32 cellular contexts compared by ENCODE assay signal in genomic region chr10:95425592-95426465, GRCh38.
DNase-seq lines count a peak whose midpoint lies in the region; ATAC-seq and TF ChIP-seq lines count a peak whose summit lies in the region.
"Had no signal": no experiment of that assay in that cellular context is flagged by ENCODE, and none has a peak within 500 bp of the region (broad histone marks: within the 10 kb centered on the region; RNA-seq: fewer than 3 reads in every experiment).

No MANE protein-coding gene starts in this region.

- peak; percentile 13 for DNase-seq in natural killer cell treated with Interleukin-12 subunit alpha and Interleukin-12 subunit beta and Interleukin-15 and Interleukin-18, amount 100 ng/mL, for 72 hours (ENCODE audit: low spot score)
- DNase-seq in natural killer cell, result no peak
- DNase-seq in dorsolateral prefrontal cortex, result no peak
- DNase-seq in nephron progenitor cell, result no peak
- DNase-seq in NCI-H1048 (lab: John Stamatoyannopoulos, UW), result no peak
- no peak for DNase-seq in epidermal melanocyte (ENCODE audit: insufficient read length, low spot score)
- no peak for DNase-seq in nucleus accumbens (lab: John Stamatoyannopoulos, UW)
- DNase-seq: ACHN; activated CD4-positive, alpha-beta T cell treated with anti-CD3 and anti-CD28 coated beads for 36 hours; activated CD8-positive, alpha-beta memory T cell treated with anti-CD3 and anti-CD28 coated beads, Interleukin-2, amount 50 U/mL, for 48 hours; activated CD8-positive, alpha-beta T cell treated with anti-CD3 and anti-CD28 coated beads for 36 hours; activated naive CD4-positive, alpha-beta T cell treated with anti-CD3 and anti-CD28 coated beads, Interleukin-2, amount 50 U/mL, for 16 hours; CD8-positive, alpha-beta T cell; DMS 273 treated with DMSO at 0.1 percent for 48 hours; EL; H7; KBM-7; kidney; lower lobe of right lung; MG63; NCI-H1105 treated with DMSO at 0.1 percent for 48 hours; NCI-H2029; NCI-H510A treated with DMSO at 0.1 percent for 48 hours; pancreas; stimulated activated CD4-positive, alpha-beta T cell treated with anti-CD3 and anti-CD28 coated beads, Interleukin-1b, Interleukin-23, amount 100 ng/mL, for 48 hours; stimulated activated naive CD8-positive, alpha-beta T cell treated with anti-CD3 and anti-CD28 coated beads, Interleukin-15, Interleukin-2, amounts not matched to agents 100 U/mL and 50 U/mL, for 24 hours; T-helper 2 cell had no signal

- H3K4me3 ChIP-seq in dorsolateral prefrontal cortex, result no peak overlapping the region
- H3K4me3 ChIP-seq: lower lobe of right lung, MG63, pancreas had no signal

- H3K27ac ChIP-seq in dorsolateral prefrontal cortex, result peak overlapping the region in 32 of 59 donors; percentile 4 to 65 (median 43)
- H3K27ac ChIP-seq: epithelial cell of prostate, lower lobe of right lung, pancreas had no signal

- intact Hi-C loops in natural killer cell (cut with micrococcal nuclease), result no loop called here
- intact Hi-C loops in dorsolateral prefrontal cortex (cut with DNase I), result no loop called here

- no peaks in the 10 kb centered on the region for H3K36me3 Mint-ChIP-seq in natural killer cell treated with Interleukin-12 subunit alpha and Interleukin-12 subunit beta and Interleukin-15 and Interleukin-18, amount 100 ng/mL, for 72 hours
- H3K36me3 Mint-ChIP-seq in natural killer cell (no peaks in the 10 kb centered on the region), nephron progenitor cell (ENCODE audit: low read depth) (peaks cover 4% of the 10 kb centered on the region)
- H3K36me3 Mint-ChIP-seq: CD8-positive, alpha-beta T cell had no signal

- peaks cover 0 to 5% of the 10 kb centered on the region in 2 donors for H3K27me3 Mint-ChIP-seq in natural killer cell treated with Interleukin-12 subunit alpha and Interleukin-12 subunit beta and Interleukin-15 and Interleukin-18, amount 100 ng/mL, for 72 hours
- H3K27me3 Mint-ChIP-seq in natural killer cell (ENCODE audit: low read depth in 2 of 2) (peaks cover 0 to 5% of the 10 kb centered on the region in 2 donors), nephron progenitor cell (ENCODE audit: low read depth, poor library complexity) (peaks cover 2% of the 10 kb centered on the region)
- H3K27me3 Mint-ChIP-seq: activated CD4-positive, alpha-beta T cell treated with anti-CD3 and anti-CD28 coated beads for 36 hours; activated CD8-positive, alpha-beta T cell treated with anti-CD3 and anti-CD28 coated beads for 36 hours; activated T-helper 17 cell treated with anti-CD3 and anti-CD28 coated beads, Interleukin-2, amount 50 U/mL, for 72 hours had no signal

- TF ChIP-seq CTCF in natural killer cell (IDR thresholded peaks at IDR 0.05), result no peak
- TF ChIP-seq CTCF in dorsolateral prefrontal cortex (IDR thresholded peaks at IDR 0.05 in 54 of 56, conservative IDR thresholded peaks at IDR 0.05 in 2 of 56; ENCODE audit: low read depth in 1 of 56, partially characterized antibody in 56 of 56), result no peak
- no peak for TF ChIP-seq CTCF in nephron progenitor cell (IDR thresholded peaks at IDR 0.05)

- no peak overlapping the region for H3K4me3 Mint-ChIP-seq in natural killer cell treated with Interleukin-12 subunit alpha and Interleukin-12 subunit beta and Interleukin-15 and Interleukin-18, amount 100 ng/mL, for 72 hours
- H3K4me3 Mint-ChIP-seq in natural killer cell, result no peak overlapping the region
- H3K4me3 Mint-ChIP-seq in nephron progenitor cell, result no peak overlapping the region
- H3K4me3 Mint-ChIP-seq: activated CD4-positive, alpha-beta T cell treated with anti-CD3 and anti-CD28 coated beads for 36 hours; activated CD8-positive, alpha-beta T cell treated with anti-CD3 and anti-CD28 coated beads for 36 hours; activated T-helper 17 cell treated with anti-CD3 and anti-CD28 coated beads, Interleukin-2, amount 50 U/mL, for 72 hours; B cell; CD8-positive, alpha-beta T cell; neural crest cell had no signal

- H3K27ac Mint-ChIP-seq in natural killer cell treated with Interleukin-12 subunit alpha and Interleukin-12 subunit beta and Interleukin-15 and Interleukin-18, amount 100 ng/mL, for 72 hours, result no peak overlapping the region
- no peak overlapping the region for H3K27ac Mint-ChIP-seq in natural killer cell
- peak overlapping the region; percentile 13 for H3K27ac Mint-ChIP-seq in nephron progenitor cell
- H3K27ac Mint-ChIP-seq: activated CD4-positive, alpha-beta T cell treated with anti-CD3 and anti-CD28 coated beads for 36 hours; activated CD8-positive, alpha-beta T cell treated with anti-CD3 and anti-CD28 coated beads for 36 hours; activated T-helper 17 cell treated with anti-CD3 and anti-CD28 coated beads, Interleukin-2, amount 50 U/mL, for 72 hours; B cell; CD8-positive, alpha-beta T cell had no signal

- H3K4me1 Mint-ChIP-seq in natural killer cell treated with Interleukin-12 subunit alpha and Interleukin-12 subunit beta and Interleukin-15 and Interleukin-18, amount 100 ng/mL, for 72 hours (ENCODE audit: low read depth in 2 of 2), result no peaks in the 10 kb centered on the region
- H3K4me1 Mint-ChIP-seq in natural killer cell (no peaks in the 10 kb centered on the region), nephron progenitor cell (peaks cover 5% of the 10 kb centered on the region)
- H3K4me1 Mint-ChIP-seq: activated CD4-positive, alpha-beta T cell treated with anti-CD3 and anti-CD28 coated beads for 36 hours; activated T-helper 17 cell treated with anti-CD3 and anti-CD28 coated beads, Interleukin-2, amount 50 U/mL, for 72 hours; B cell had no signal

- no peaks in the 10 kb centered on the region for H3K9me3 Mint-ChIP-seq in natural killer cell treated with Interleukin-12 subunit alpha and Interleukin-12 subunit beta and Interleukin-15 and Interleukin-18, amount 100 ng/mL, for 72 hours
- no peaks in the 10 kb centered on the region for H3K9me3 Mint-ChIP-seq in natural killer cell
- H3K9me3 Mint-ChIP-seq in nephron progenitor cell, result no peaks in the 10 kb centered on the region
- H3K9me3 Mint-ChIP-seq: activated CD8-positive, alpha-beta T cell treated with anti-CD3 and anti-CD28 coated beads for 36 hours; activated T-helper 17 cell treated with anti-CD3 and anti-CD28 coated beads, Interleukin-2, amount 50 U/mL, for 72 hours; CD8-positive, alpha-beta T cell; neural crest cell had no signal

- peaks cover 0 to 16% (median 0%) of the 10 kb centered on the region in 45 donors for H3K27me3 ChIP-seq in dorsolateral prefrontal cortex
- H3K27me3 ChIP-seq: pancreas had no signal

- ATAC-seq in natural killer cell treated with Interleukin-12 subunit alpha and Interleukin-12 subunit beta and Interleukin-15 and Interleukin-18, amount 100 ng/mL, for 72 hours, result no peak
- ATAC-seq in natural killer cell, result no peak
- no peak for ATAC-seq in GM18861 (IDR thresholded peaks at IDR 0.05; ENCODE audit: unreplicated experiment)
- ATAC-seq: activated CD4-positive, alpha-beta T cell treated with anti-CD3 and anti-CD28 coated beads for 36 hours; activated CD8-positive, alpha-beta T cell treated with anti-CD3 and anti-CD28 coated beads for 36 hours; activated T-helper 17 cell treated with anti-CD3 and anti-CD28 coated beads, Interleukin-2, amount 50 U/mL, for 72 hours; CD8-positive, alpha-beta T cell; lower lobe of right lung; pancreas; stimulated activated naive CD8-positive, alpha-beta T cell treated with anti-CD3 and anti-CD28 coated beads, Interleukin-15, Interleukin-2, amounts not matched to agents 100 U/mL and 50 U/mL, for 24 hours had no signal
